ENCODE assay signal across 34 cellular contexts in genomic region chr4:122178961-122179360, GRCh38.
"Had no signal": no experiment of that assay in that cellular context is flagged by ENCODE, and none has a peak within 500 bp of the region (broad histone marks: within the 10 kb centered on the region; RNA-seq: fewer than 3 reads in every experiment).

No MANE protein-coding gene starts in this region.

- H3K27me3 ChIP-seq: MG63 had no signal

- H3K9ac ChIP-seq: KMS-11 had no signal

- H3K27ac ChIP-seq: KMS-11 had no signal

- H3K4me3 ChIP-seq: MG63 had no signal

- H3K4me2 ChIP-seq: KMS-11 had no signal

- DNase-seq: Karpas-422, Kasumi-1, MG63, MM.1S, MV-4-11, NCI-H1048, NCI-H1092, NCI-H1092 treated with DMSO at 0.1 percent for 48 hours, NCI-H1105, NCI-H1105 treated with DMSO at 0.1 percent for 48 hours, NCI-H1417, NCI-H1417 treated with DMSO at 0.1 percent for 48 hours, NCI-H1436, NCI-H1436 treated with DMSO at 0.1 percent for 48 hours, NCI-H146, NCI-H1694, NCI-H1694 treated with DMSO at 0.1 percent for 48 hours, NCI-H187, NCI-H187 treated with DMSO at 0.1 percent for 48 hours, NCI-H1930, NCI-H2029, NCI-H2029 treated with DMSO at 0.1 percent for 48 hours, NCI-H2081, NCI-H2081 treated with DMSO at 0.1 percent for 48 hours, NCI-H2107, NCI-H2171, NCI-H2171 treated with DMSO at 0.1 percent for 48 hours, NCI-H226, NCI-H345, NCI-H446, NCI-H446 treated with DMSO at 0.1 percent for 48 hours, NCI-H510A, NCI-H510A treated with DMSO at 0.1 percent for 48 hours had no signal

- H3K9me3 ChIP-seq: MG63 had no signal
